In genomic region chr12:106120578-106121105, GRCh38 we compare ENCODE assay signal across 1 cellular context.
TF ChIP-seq lines count a peak whose summit lies in the region.

No MANE protein-coding gene starts in this region.

TF ChIP-seq in HepG2, 621 proteins besides CTCF, POLR2A, EP300 and RAD21 (continued from another document and continues in another):
- TF ChIP-seq ZNF407 (CRISPR knock-in tag; IDR thresholded peaks at IDR 0.05; ENCODE audit: not compliant biosample characterization), result no peak
- TF ChIP-seq, protein P1, sequence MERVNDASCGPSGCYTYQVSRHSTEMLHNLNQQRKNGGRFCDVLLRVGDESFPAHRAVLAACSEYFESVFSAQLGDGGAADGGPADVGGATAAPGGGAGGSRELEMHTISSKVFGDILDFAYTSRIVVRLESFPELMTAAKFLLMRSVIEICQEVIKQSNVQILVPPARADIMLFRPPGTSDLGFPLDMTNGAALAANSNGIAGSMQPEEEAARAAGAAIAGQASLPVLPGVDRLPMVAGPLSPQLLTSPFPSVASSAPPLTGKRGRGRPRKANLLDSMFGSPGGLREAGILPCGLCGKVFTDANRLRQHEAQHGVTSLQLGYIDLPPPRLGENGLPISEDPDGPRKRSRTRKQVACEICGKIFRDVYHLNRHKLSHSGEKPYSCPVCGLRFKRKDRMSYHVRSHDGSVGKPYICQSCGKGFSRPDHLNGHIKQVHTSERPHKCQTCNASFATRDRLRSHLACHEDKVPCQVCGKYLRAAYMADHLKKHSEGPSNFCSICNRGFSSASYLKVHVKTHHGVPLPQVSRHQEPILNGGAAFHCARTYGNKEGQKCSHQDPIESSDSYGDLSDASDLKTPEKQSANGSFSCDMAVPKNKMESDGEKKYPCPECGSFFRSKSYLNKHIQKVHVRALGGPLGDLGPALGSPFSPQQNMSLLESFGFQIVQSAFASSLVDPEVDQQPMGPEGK (CRISPR knock-in tag; IDR thresholded peaks at IDR 0.05), result peak; percentile 82
- 0 out of 2 replicates have a peak, but pooled peaks have one; percentile 42 for TF ChIP-seq ZMYM2 (CRISPR knock-in tag; IDR thresholded peaks at IDR 0.05)
- peak; percentile 49; the same call in 1 of the 2 replicates for TF ChIP-seq PHF8 (CRISPR knock-in tag; IDR thresholded peaks at IDR 0.05)
- TF ChIP-seq FOXC1 (CRISPR knock-in tag; IDR thresholded peaks at IDR 0.05; ENCODE audit: borderline replicate concordance), result 0 out of 2 replicates have a peak, but pooled peaks have one; percentile 21
- TF ChIP-seq RARA (CRISPR knock-in tag; IDR thresholded peaks at IDR 0.05), result peak; percentile 88
- peak; percentile 57; the same call in 1 of the 2 replicates for TF ChIP-seq ZNF556 (CRISPR knock-in tag; IDR thresholded peaks at IDR 0.05; ENCODE audit: borderline replicate concordance)
- no peak for TF ChIP-seq FOXP1 (IDR thresholded peaks at IDR 0.05)
- TF ChIP-seq FOXP1 (CRISPR knock-in tag; IDR thresholded peaks at IDR 0.05), result peak; percentile 92
- TF ChIP-seq DBP (CRISPR knock-in tag; IDR thresholded peaks at IDR 0.05; ENCODE audit: not compliant biosample characterization), result no peak
- peak; percentile 24; the same call in 1 of the 2 replicates for TF ChIP-seq ZKSCAN1 (IDR thresholded peaks at IDR 0.05; ENCODE audit: low read length)
- peak; percentile 97 for TF ChIP-seq CEBPB (IDR thresholded peaks at IDR 0.05; ENCODE audit: borderline replicate concordance, low read depth, low read length)
- TF ChIP-seq ZNF264 (CRISPR knock-in tag; IDR thresholded peaks at IDR 0.05), result no peak
- TF ChIP-seq MIXL1 (CRISPR knock-in tag; IDR thresholded peaks at IDR 0.05), result peak; percentile 48; the same call in 1 of the 2 replicates
- 0 out of 2 replicates have a peak, but pooled peaks have one; percentile 54 for TF ChIP-seq AHR (CRISPR knock-in tag; IDR thresholded peaks at IDR 0.05)
- TF ChIP-seq NCOA5 (CRISPR knock-in tag; IDR thresholded peaks at IDR 0.05), result no peak
- TF ChIP-seq ZNF281 (CRISPR knock-in tag; IDR thresholded peaks at IDR 0.05; ENCODE audit: borderline replicate concordance), result peak; percentile 58; the same call in 1 of the 2 replicates
- TF ChIP-seq ZNF124 (CRISPR knock-in tag; IDR thresholded peaks at IDR 0.05), result peak; percentile 76; the same call in 1 of the 2 replicates
- peak; percentile 33; the same call in 1 of the 2 replicates for TF ChIP-seq GLI4 (CRISPR knock-in tag; IDR thresholded peaks at IDR 0.05; ENCODE audit: borderline replicate concordance)
- TF ChIP-seq MEF2D (CRISPR knock-in tag; IDR thresholded peaks at IDR 0.05), result peak; percentile 75; the same call in 1 of the 2 replicates
- TF ChIP-seq, protein P2, sequence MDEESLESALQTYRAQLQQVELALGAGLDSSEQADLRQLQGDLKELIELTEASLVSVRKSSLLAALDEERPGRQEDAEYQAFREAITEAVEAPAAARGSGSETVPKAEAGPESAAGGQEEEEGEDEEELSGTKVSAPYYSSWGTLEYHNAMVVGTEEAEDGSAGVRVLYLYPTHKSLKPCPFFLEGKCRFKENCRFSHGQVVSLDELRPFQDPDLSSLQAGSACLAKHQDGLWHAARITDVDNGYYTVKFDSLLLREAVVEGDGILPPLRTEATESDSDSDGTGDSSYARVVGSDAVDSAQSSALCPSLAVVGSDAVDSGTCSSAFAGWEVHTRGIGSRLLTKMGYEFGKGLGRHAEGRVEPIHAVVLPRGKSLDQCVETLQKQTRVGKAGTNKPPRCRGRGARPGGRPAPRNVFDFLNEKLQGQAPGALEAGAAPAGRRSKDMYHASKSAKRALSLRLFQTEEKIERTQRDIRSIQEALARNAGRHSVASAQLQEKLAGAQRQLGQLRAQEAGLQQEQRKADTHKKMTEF (CRISPR knock-in tag; IDR thresholded peaks at IDR 0.05), result peak; percentile 55; the same call in 1 of the 2 replicates
- no peak for TF ChIP-seq EEA1 (CRISPR knock-in tag; IDR thresholded peaks at IDR 0.05; ENCODE audit: borderline replicate concordance)
- peak; percentile 40; the same call in 1 of the 2 replicates for TF ChIP-seq CREB1 (IDR thresholded peaks at IDR 0.05)
- TF ChIP-seq CREB1 (CRISPR knock-in tag; IDR thresholded peaks at IDR 0.05), result peak; percentile 79
- peak; percentile 45; the same call in 1 of the 2 replicates for TF ChIP-seq ZBTB46 (CRISPR knock-in tag; IDR thresholded peaks at IDR 0.05; ENCODE audit: borderline replicate concordance)
- TF ChIP-seq ZNF724P (CRISPR knock-in tag; IDR thresholded peaks at IDR 0.05; ENCODE audit: borderline replicate concordance), result no peak
- TF ChIP-seq ZNF280B (CRISPR knock-in tag; IDR thresholded peaks at IDR 0.05; ENCODE audit: borderline replicate concordance), result 0 out of 2 replicates have a peak, but pooled peaks have one; percentile 54
- TF ChIP-seq TBL1XR1 (IDR thresholded peaks at IDR 0.05; ENCODE audit: borderline replicate concordance, low read length, partially characterized antibody), result no peak
- 0 out of 2 replicates have a peak, but pooled peaks have one; percentile 32 for TF ChIP-seq RBFOX2 (IDR thresholded peaks at IDR 0.05; ENCODE audit: low read depth, low read length)
- TF ChIP-seq, protein P3, sequence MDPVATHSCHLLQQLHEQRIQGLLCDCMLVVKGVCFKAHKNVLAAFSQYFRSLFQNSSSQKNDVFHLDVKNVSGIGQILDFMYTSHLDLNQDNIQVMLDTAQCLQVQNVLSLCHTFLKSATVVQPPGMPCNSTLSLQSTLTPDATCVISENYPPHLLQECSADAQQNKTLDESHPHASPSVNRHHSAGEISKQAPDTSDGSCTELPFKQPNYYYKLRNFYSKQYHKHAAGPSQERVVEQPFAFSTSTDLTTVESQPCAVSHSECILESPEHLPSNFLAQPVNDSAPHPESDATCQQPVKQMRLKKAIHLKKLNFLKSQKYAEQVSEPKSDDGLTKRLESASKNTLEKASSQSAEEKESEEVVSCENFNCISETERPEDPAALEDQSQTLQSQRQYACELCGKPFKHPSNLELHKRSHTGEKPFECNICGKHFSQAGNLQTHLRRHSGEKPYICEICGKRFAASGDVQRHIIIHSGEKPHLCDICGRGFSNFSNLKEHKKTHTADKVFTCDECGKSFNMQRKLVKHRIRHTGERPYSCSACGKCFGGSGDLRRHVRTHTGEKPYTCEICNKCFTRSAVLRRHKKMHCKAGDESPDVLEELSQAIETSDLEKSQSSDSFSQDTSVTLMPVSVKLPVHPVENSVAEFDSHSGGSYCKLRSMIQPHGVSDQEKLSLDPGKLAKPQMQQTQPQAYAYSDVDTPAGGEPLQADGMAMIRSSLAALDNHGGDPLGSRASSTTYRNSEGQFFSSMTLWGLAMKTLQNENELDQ (CRISPR knock-in tag; IDR thresholded peaks at IDR 0.05; ENCODE audit: borderline replicate concordance), result no peak
- peak; percentile 51 for TF ChIP-seq YY1 (IDR thresholded peaks at IDR 0.05; ENCODE audit: insufficient read depth, insufficient replicate concordance, low read depth, low read length)
- TF ChIP-seq, protein P4, sequence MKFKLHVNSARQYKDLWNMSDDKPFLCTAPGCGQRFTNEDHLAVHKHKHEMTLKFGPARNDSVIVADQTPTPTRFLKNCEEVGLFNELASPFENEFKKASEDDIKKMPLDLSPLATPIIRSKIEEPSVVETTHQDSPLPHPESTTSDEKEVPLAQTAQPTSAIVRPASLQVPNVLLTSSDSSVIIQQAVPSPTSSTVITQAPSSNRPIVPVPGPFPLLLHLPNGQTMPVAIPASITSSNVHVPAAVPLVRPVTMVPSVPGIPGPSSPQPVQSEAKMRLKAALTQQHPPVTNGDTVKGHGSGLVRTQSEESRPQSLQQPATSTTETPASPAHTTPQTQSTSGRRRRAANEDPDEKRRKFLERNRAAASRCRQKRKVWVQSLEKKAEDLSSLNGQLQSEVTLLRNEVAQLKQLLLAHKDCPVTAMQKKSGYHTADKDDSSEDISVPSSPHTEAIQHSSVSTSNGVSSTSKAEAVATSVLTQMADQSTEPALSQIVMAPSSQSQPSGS (CRISPR knock-in tag; IDR thresholded peaks at IDR 0.05), result peak; percentile 88
